ENCODE assay signal across 17 cellular contexts in the genomic region with DNA sequence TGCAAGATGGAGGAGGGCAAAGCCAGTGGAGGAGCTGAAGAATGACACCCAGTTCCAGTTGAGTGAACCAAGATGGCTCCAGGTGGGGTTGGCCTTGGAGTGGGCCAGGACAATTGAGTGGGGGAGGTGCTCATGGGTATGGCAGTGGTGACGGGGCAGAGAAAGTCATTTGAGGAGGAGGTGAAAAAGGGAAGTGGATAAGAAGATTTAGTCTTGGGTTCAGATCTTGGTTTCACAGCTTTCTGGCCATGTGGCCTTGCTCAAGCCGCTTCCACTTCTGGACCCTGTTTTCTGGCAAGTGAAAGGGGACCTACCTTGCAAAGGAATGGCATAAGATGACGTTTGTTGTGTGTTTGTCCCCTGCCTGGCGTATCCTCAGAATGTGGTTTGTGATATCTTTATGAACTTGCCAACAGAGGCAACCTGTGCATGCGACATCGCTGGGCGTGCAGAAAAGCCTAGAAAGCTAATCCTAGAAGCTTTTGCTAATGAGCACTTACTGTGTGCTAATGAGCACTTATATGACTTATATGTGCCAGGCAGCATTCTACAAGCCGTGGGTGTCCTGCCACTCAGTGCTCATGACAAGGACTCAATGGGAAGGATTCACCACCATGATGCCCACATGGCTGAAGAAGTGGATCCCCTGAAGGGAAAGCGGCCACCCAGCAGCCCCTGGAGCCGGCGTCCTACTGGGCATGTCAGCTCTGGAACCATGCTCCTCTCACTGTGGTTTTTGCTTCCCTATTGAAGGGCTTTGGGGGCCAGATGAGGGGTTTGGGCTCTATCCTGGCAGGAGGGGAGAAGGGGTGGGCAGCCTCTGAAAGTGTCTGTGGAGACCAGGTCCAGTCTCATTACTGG. TPM values are rescaled to one million over a fixed set of nuclear protein-coding genes. Genes with fewer than 3 reads are reported as not detected.
DNase-seq lines count a peak whose midpoint lies in the region; ATAC-seq lines count a peak whose summit lies in the region.
"Had no signal": no experiment of that assay in that cellular context is flagged by ENCODE, and none has a peak within 500 bp of the region (broad histone marks: within the 10 kb centered on the region; RNA-seq: fewer than 3 reads in every experiment).

No MANE protein-coding gene starts in this region.

- peak overlapping the region; percentile 77 for H3K27ac Mint-ChIP-seq in stimulated activated naive CD8-positive, alpha-beta T cell treated with anti-CD3 and anti-CD28 coated beads, Interleukin-15, Interleukin-2, amounts not matched to agents 100 ng/mL and 50 ng/mL, for 24 hours
- peak overlapping the region; percentile 29 for H3K27ac Mint-ChIP-seq in activated naive CD8-positive, alpha-beta T cell treated with anti-CD3 and anti-CD28 coated beads, Interleukin-2, amount 50 U/mL, for 24 hours
- H3K27ac Mint-ChIP-seq: activated naive CD8-positive, alpha-beta T cell treated with anti-CD3 and anti-CD28 coated beads, Interleukin-2, amount 10 ng/mL, durations not matched to agents 7 days and 5 days had no signal

- no peak overlapping the region for H3K4me3 ChIP-seq in Jurkat, Clone E6-1 (ENCODE audit: low read length)
- H3K4me3 ChIP-seq: esophagus squamous epithelium, lower lobe of right lung, prostate gland, stomach had no signal

- H3K36me3 Mint-ChIP-seq in stimulated activated naive CD8-positive, alpha-beta T cell treated with anti-CD3 and anti-CD28 coated beads, Interleukin-15, Interleukin-2, amounts not matched to agents 100 ng/mL and 50 ng/mL, for 24 hours (ENCODE audit: low read depth), result no peaks in the 10 kb centered on the region
- peaks cover 3% of the 10 kb centered on the region for H3K36me3 Mint-ChIP-seq in activated naive CD8-positive, alpha-beta T cell treated with anti-CD3 and anti-CD28 coated beads, Interleukin-2, amount 50 U/mL, for 24 hours (ENCODE audit: low read depth)
- H3K36me3 Mint-ChIP-seq: activated naive CD8-positive, alpha-beta T cell treated with anti-CD3 and anti-CD28 coated beads, Interleukin-2, amount 10 ng/mL, durations not matched to agents 7 days and 5 days; IgD-negative memory B cell; immature natural killer cell had no signal

- no peak overlapping the region for H3K4me3 Mint-ChIP-seq in stimulated activated naive CD8-positive, alpha-beta T cell treated with anti-CD3 and anti-CD28 coated beads, Interleukin-15, Interleukin-2, amounts not matched to agents 100 ng/mL and 50 ng/mL, for 24 hours
- H3K4me3 Mint-ChIP-seq in activated naive CD8-positive, alpha-beta T cell treated with anti-CD3 and anti-CD28 coated beads, Interleukin-2, amount 50 U/mL, for 24 hours, result no peak overlapping the region
- H3K4me3 Mint-ChIP-seq: activated naive CD8-positive, alpha-beta T cell treated with anti-CD3 and anti-CD28 coated beads, Interleukin-2, amount 10 ng/mL, durations not matched to agents 7 days and 5 days had no signal

- ATAC-seq in stimulated activated naive CD8-positive, alpha-beta T cell treated with anti-CD3 and anti-CD28 coated beads, Interleukin-15, Interleukin-2, amounts not matched to agents 100 U/mL and 50 U/mL, for 24 hours, result no peak
- ATAC-seq in activated naive CD8-positive, alpha-beta T cell treated with anti-CD3 and anti-CD28 coated beads, Interleukin-2, amount 50 U/mL, for 24 hours, result no peak
- no peak for ATAC-seq in GM21515 (IDR thresholded peaks at IDR 0.05; ENCODE audit: unreplicated experiment)
- ATAC-seq in activated CD4-positive, CD25-positive, alpha-beta regulatory T cell treated with anti-CD3 and anti-CD28 coated beads, Interleukin-2, amount 50 U/mL, for 24 hours, result no peak
- ATAC-seq: lower lobe of right lung had no signal

- no peaks in the 10 kb centered on the region for H3K27me3 Mint-ChIP-seq in stimulated activated naive CD8-positive, alpha-beta T cell treated with anti-CD3 and anti-CD28 coated beads, Interleukin-15, Interleukin-2, amounts not matched to agents 100 ng/mL and 50 ng/mL, for 24 hours
- H3K27me3 Mint-ChIP-seq in activated naive CD8-positive, alpha-beta T cell treated with anti-CD3 and anti-CD28 coated beads, Interleukin-2, amount 50 U/mL, for 24 hours, result no peaks in the 10 kb centered on the region

- H3K4me1 Mint-ChIP-seq in stimulated activated naive CD8-positive, alpha-beta T cell treated with anti-CD3 and anti-CD28 coated beads, Interleukin-15, Interleukin-2, amounts not matched to agents 100 ng/mL and 50 ng/mL, for 24 hours (ENCODE audit: low read depth), result peaks cover 41% of the 10 kb centered on the region
- H3K4me1 Mint-ChIP-seq in activated naive CD8-positive, alpha-beta T cell treated with anti-CD3 and anti-CD28 coated beads, Interleukin-2, amount 50 U/mL, for 24 hours, result peaks cover 35% of the 10 kb centered on the region
- H3K4me1 Mint-ChIP-seq: activated naive CD8-positive, alpha-beta T cell treated with anti-CD3 and anti-CD28 coated beads, Interleukin-2, amount 10 ng/mL, durations not matched to agents 7 days and 5 days had no signal

- no peak for DNase-seq in stimulated activated naive CD8-positive, alpha-beta T cell treated with anti-CD3 and anti-CD28 coated beads, Interleukin-15, Interleukin-2, amounts not matched to agents 100 U/mL and 50 U/mL, for 24 hours
- peak; percentile 53 for DNase-seq in Jurkat, Clone E6-1 (ENCODE audit: low read depth, low spot score)
- no peak for DNase-seq in activated naive CD8-positive, alpha-beta T cell treated with anti-CD3 and anti-CD28 coated beads, Interleukin-2, amount 50 U/mL, for 24 hours
- DNase-seq in DMS153 treated with DMSO at 0.1 percent for 48 hours (lab: John Stamatoyannopoulos, UW; ENCODE audit: unreplicated experiment), result no peak
- no peak for DNase-seq in C1 segment of cervical spinal cord (lab: John Stamatoyannopoulos, UW)
- DNase-seq: activated CD4-positive, CD25-positive, alpha-beta regulatory T cell treated with anti-CD3 and anti-CD28 coated beads, Interleukin-2, amount 50 U/mL, for 72 hours; activated CD8-positive, alpha-beta memory T cell treated with anti-CD3 and anti-CD28 coated beads, Interleukin-2, amount 50 U/mL, for 4 hours; activated naive CD8-positive, alpha-beta T cell treated with anti-CD3 and anti-CD28 coated beads, Interleukin-2, amount 10 ng/mL, durations not matched to agents 7 days and 5 days; esophagus squamous epithelium; immature natural killer cell; lower lobe of right lung; stomach had no signal

- peaks cover 7% of the 10 kb centered on the region for H3K9me3 Mint-ChIP-seq in stimulated activated naive CD8-positive, alpha-beta T cell treated with anti-CD3 and anti-CD28 coated beads, Interleukin-15, Interleukin-2, amounts not matched to agents 100 ng/mL and 50 ng/mL, for 24 hours
- H3K9me3 Mint-ChIP-seq in activated naive CD8-positive, alpha-beta T cell treated with anti-CD3 and anti-CD28 coated beads, Interleukin-2, amount 50 U/mL, for 24 hours, result peaks cover 4% of the 10 kb centered on the region
- H3K9me3 Mint-ChIP-seq: activated naive CD8-positive, alpha-beta T cell treated with anti-CD3 and anti-CD28 coated beads, Interleukin-2, amount 10 ng/mL, durations not matched to agents 7 days and 5 days; IgD-negative memory B cell had no signal

RNA-seq across cellular contexts. Expression of gene STX16, which starts 23.6 kb away (rescaled TPM):
- polyA plus RNA-seq in Jurkat, Clone E6-1 (2012; ENCODE audit: insufficient read depth, insufficient read length), result 92.4 TPM
